ENCODE assay signal across 1 cellular context in genomic region chr2:203229674-203230073, GRCh38.
A peak's percentile ranks its signal among the peaks of the same experiment; 100 is the strongest.
TF ChIP-seq lines count a peak whose summit lies in the region.

No MANE protein-coding gene starts in this region.

TF ChIP-seq in HepG2, 621 proteins besides CTCF, POLR2A, EP300 and RAD21 (continued from another document):
- TF ChIP-seq, protein P1, sequence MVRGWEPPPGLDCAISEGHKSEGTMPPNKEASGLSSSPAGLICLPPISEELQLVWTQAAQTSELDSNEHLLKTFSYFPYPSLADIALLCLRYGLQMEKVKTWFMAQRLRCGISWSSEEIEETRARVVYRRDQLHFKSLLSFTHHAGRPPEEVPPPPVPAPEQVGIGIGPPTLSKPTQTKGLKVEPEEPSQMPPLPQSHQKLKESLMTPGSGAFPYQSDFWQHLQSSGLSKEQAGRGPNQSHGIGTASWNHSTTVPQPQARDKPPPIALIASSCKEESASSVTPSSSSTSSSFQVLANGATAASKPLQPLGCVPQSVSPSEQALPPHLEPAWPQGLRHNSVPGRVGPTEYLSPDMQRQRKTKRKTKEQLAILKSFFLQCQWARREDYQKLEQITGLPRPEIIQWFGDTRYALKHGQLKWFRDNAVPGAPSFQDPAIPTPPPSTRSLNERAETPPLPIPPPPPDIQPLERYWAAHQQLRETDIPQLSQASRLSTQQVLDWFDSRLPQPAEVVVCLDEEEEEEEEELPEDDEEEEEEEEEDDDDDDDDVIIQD (CRISPR knock-in tag; IDR thresholded peaks at IDR 0.05; ENCODE audit: low read depth) = 0 out of 2 replicates have a peak, but pooled peaks have one; percentile 30
- peak; percentile 40 to 88; a peak in 3 of 4 replicates for TF ChIP-seq NR2F1 (CRISPR knock-in tag; IDR thresholded peaks at IDR 0.05)
- peak; percentile 41; the same call in 1 of the 2 replicates for TF ChIP-seq CEBPG (CRISPR knock-in tag; IDR thresholded peaks at IDR 0.05)
- TF ChIP-seq, protein P2, sequence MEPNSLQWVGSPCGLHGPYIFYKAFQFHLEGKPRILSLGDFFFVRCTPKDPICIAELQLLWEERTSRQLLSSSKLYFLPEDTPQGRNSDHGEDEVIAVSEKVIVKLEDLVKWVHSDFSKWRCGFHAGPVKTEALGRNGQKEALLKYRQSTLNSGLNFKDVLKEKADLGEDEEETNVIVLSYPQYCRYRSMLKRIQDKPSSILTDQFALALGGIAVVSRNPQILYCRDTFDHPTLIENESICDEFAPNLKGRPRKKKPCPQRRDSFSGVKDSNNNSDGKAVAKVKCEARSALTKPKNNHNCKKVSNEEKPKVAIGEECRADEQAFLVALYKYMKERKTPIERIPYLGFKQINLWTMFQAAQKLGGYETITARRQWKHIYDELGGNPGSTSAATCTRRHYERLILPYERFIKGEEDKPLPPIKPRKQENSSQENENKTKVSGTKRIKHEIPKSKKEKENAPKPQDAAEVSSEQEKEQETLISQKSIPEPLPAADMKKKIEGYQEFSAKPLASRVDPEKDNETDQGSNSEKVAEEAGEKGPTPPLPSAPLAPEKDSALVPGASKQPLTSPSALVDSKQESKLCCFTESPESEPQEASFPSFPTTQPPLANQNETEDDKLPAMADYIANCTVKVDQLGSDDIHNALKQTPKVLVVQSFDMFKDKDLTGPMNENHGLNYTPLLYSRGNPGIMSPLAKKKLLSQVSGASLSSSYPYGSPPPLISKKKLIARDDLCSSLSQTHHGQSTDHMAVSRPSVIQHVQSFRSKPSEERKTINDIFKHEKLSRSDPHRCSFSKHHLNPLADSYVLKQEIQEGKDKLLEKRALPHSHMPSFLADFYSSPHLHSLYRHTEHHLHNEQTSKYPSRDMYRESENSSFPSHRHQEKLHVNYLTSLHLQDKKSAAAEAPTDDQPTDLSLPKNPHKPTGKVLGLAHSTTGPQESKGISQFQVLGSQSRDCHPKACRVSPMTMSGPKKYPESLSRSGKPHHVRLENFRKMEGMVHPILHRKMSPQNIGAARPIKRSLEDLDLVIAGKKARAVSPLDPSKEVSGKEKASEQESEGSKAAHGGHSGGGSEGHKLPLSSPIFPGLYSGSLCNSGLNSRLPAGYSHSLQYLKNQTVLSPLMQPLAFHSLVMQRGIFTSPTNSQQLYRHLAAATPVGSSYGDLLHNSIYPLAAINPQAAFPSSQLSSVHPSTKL (CRISPR knock-in tag; IDR thresholded peaks at IDR 0.05) = peak; percentile 30
- TF ChIP-seq ZMYM4 (CRISPR knock-in tag; IDR thresholded peaks at IDR 0.05) = peak; percentile 56; the same call in 1 of the 2 replicates
- peak; percentile 79 for TF ChIP-seq BHLHE40 (IDR thresholded peaks at IDR 0.05; ENCODE audit: low read length)
- peak; percentile 26; the same call in 1 of the 2 replicates for TF ChIP-seq MNT (IDR thresholded peaks at IDR 0.05)
- TF ChIP-seq RARA (CRISPR knock-in tag; IDR thresholded peaks at IDR 0.05) = peak; percentile 42
- peak; percentile 31; the same call in 1 of the 2 replicates for TF ChIP-seq NR2F6 (IDR thresholded peaks at IDR 0.05)
- TF ChIP-seq NR2F6 (CRISPR knock-in tag; IDR thresholded peaks at IDR 0.05) = peak; percentile 70
- TF ChIP-seq SKI (IDR thresholded peaks at IDR 0.05; ENCODE audit: partially characterized antibody) = peak; percentile 39
